Comparison of ENCODE assay signal across 26 cellular contexts in the genomic region with DNA sequence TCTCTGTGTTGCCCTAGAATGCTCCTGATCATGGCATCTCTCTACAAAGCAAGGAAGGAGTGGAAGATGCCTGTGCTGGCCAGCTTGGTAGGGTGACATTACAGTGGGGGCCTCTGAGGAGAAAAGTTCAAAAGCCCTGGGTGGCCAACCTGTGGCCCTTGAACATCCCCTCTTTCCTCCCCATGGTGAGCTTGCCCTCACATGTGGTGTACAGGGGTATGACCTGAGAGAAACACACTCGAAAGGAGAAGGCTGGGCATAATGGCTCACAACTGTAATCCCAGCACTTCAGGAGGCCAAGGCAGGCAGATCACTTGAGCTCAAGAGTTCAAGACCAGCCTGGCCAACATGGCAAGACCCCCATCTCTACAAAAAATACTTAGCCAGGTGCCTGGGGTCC. TPM values are rescaled to one million over a fixed set of nuclear protein-coding genes. Genes with fewer than 3 reads are reported as not detected.
DNase-seq lines count a peak whose midpoint lies in the region; ATAC-seq, FAIRE-seq and TF ChIP-seq lines count a peak whose summit lies in the region.
"Had no signal": no experiment of that assay in that cellular context is flagged by ENCODE, and none has a peak within 500 bp of the region (broad histone marks: within the 10 kb centered on the region; RNA-seq: fewer than 3 reads in every experiment).

No MANE protein-coding gene starts in this region.

- H3K27ac ChIP-seq in HepG2 (ENCODE audit: extremely low read length, insufficient read depth, low read length) (no peak overlapping the region), right lobe of liver (no peak overlapping the region)
- H3K27ac ChIP-seq: A549; BLaER1 treated with 17β-estradiol and CSF1 and Interleukin-3, amounts not matched to agents 10 nM and 100 nM had no signal

- no peak overlapping the region for H3K4me3 Mint-ChIP-seq in mesothelial cell of epicardium
- no peak overlapping the region for H3K4me3 Mint-ChIP-seq in stimulated activated naive B cell treated with anti-CD40 and anti-IgM and Interleukin-4, amounts not matched to agents 10 μg/mL and 1 μg/mL and 100 μg/mL, for 72 hours
- H3K4me3 Mint-ChIP-seq: CD14-positive monocyte; CD4-positive, alpha-beta T cell; CD8-positive, alpha-beta memory T cell; HFFc6 had no signal

- no peak for FAIRE-seq in HepG2 (lab: Jason Lieb, UNC)
- FAIRE-seq: A549, D721Med, GM12878, GM18507, H54 had no signal

- TF ChIP-seq POLR2A in HepG2 (IDR thresholded peaks at IDR 0.05; ENCODE audit: insufficient read depth in 1 of 2, low read depth in 2 of 2, low read length in 2 of 2) = no peak
- no peak for TF ChIP-seq POLR2A in right lobe of liver (IDR thresholded peaks at IDR 0.05)

- H3K4me1 Mint-ChIP-seq in mesothelial cell of epicardium = peaks cover 1% of the 10 kb centered on the region
- no peaks in the 10 kb centered on the region for H3K4me1 Mint-ChIP-seq in stimulated activated naive B cell treated with anti-CD40 and anti-IgM and Interleukin-4, amounts not matched to agents 10 μg/mL and 1 μg/mL and 100 μg/mL, for 72 hours
- H3K4me1 Mint-ChIP-seq: CD8-positive, alpha-beta memory T cell had no signal

- POLR2A ChIA-PET in HepG2 (lab: Yijun Ruan, JAX) = interaction anchor here (1.4 kb wide), 1 partner anchor 37 kb away, joined by 3 read pairs; no protein-coding TSS in a partner anchor

- no TSS peak for BruUV-seq in HepG2 (replicated peaks; lab: Mats Ljungman, UMichigan)

- no peak overlapping the region for H2AFZ ChIP-seq in HepG2 (ENCODE audit: low read length)

- no peaks in the 10 kb centered on the region for H3K36me3 Mint-ChIP-seq in mesothelial cell of epicardium
- H3K36me3 Mint-ChIP-seq in stimulated activated naive B cell treated with anti-CD40 and anti-IgM and Interleukin-4, amounts not matched to agents 10 μg/mL and 1 μg/mL and 100 μg/mL, for 72 hours = no peaks in the 10 kb centered on the region
- H3K36me3 Mint-ChIP-seq: CD14-positive monocyte; CD8-positive, alpha-beta memory T cell had no signal

- no peaks in the 10 kb centered on the region for H3K27me3 ChIP-seq in HepG2 (ENCODE audit: control insufficient read depth in 1 of 2, insufficient read depth in 2 of 2, low read length in 2 of 2)
- no peaks in the 10 kb centered on the region for H3K27me3 ChIP-seq in right lobe of liver
- H3K27me3 ChIP-seq: BE2C; BLaER1 treated with 17β-estradiol and CSF1 and Interleukin-3, amounts not matched to agents 10 nM and 100 nM had no signal

- H3K9me3 ChIP-seq in HepG2 (ENCODE audit: low read length) (no peaks in the 10 kb centered on the region), right lobe of liver (no peaks in the 10 kb centered on the region)
- H3K9me3 ChIP-seq: A549; BE2C; BLaER1 treated with 17β-estradiol and CSF1 and Interleukin-3, amounts not matched to agents 10 nM and 100 nM; HAP-1 had no signal

- CTCF ChIA-PET in HepG2 (lab: Yijun Ruan, JAX; ENCODE audit: low intra/inter-chr PET ratio, low total read pairs) = no interaction called here

- no peaks in the 10 kb centered on the region for H3K36me3 ChIP-seq in HepG2 (replicated peaks in 1 of 2; ENCODE audit: control insufficient read depth in 1 of 2, insufficient read depth in 2 of 2, low read length in 2 of 2)
- H3K36me3 ChIP-seq in right lobe of liver = no peaks in the 10 kb centered on the region
- H3K36me3 ChIP-seq: BE2C; BLaER1 treated with 17β-estradiol and CSF1 and Interleukin-3, amounts not matched to agents 10 nM and 100 nM; HAP-1 had no signal

- no peak for TF ChIP-seq RAD21 in HepG2 (CRISPR knock-in tag; IDR thresholded peaks at IDR 0.05)

- H3K27ac Mint-ChIP-seq in mesothelial cell of epicardium = peak overlapping the region; percentile 50
- H3K27ac Mint-ChIP-seq in stimulated activated naive B cell treated with anti-CD40 and anti-IgM and Interleukin-4, amounts not matched to agents 10 μg/mL and 1 μg/mL and 100 μg/mL, for 72 hours = peak overlapping the region; percentile 42
- H3K27ac Mint-ChIP-seq: CD4-positive, alpha-beta T cell; CD8-positive, alpha-beta memory T cell; HFFc6 had no signal

- H3K4me3 ChIP-seq in HepG2 (replicated peaks in 1 of 3; ENCODE audit: insufficient read depth in 1 of 3, low read depth in 2 of 3, low read length in 3 of 3) = no peak overlapping the region
- H3K4me3 ChIP-seq in right lobe of liver = no peak overlapping the region
- H3K4me3 ChIP-seq: A549; BLaER1 treated with 17β-estradiol and CSF1 and Interleukin-3, amounts not matched to agents 10 nM and 100 nM; GM12878; HAP-1 had no signal

- no peak overlapping the region for H3K9ac ChIP-seq in HepG2 (ENCODE audit: insufficient read depth, low read depth, low read length)
- H3K9ac ChIP-seq: BLaER1 treated with 17β-estradiol and CSF1 and Interleukin-3, amounts not matched to agents 10 nM and 100 nM had no signal

- H3K4me1 ChIP-seq in HepG2 (ENCODE audit: insufficient read depth, low read length) = no peaks in the 10 kb centered on the region
- no peaks in the 10 kb centered on the region for H3K4me1 ChIP-seq in right lobe of liver
- H3K4me1 ChIP-seq: A549; BE2C; BLaER1 treated with 17β-estradiol and CSF1 and Interleukin-3, amounts not matched to agents 10 nM and 100 nM; HAP-1 had no signal

- WGBS in HepG2 (ENCODE audit: low lambda C conversion rate) = 0% methylated on average over 1 of the region's 1 CpG
- 100% methylated on average over 1 of the region's 1 CpG for WGBS in right lobe of liver (ENCODE audit: insufficient coverage, low coverage, low lambda C conversion rate, missing lambda C conversion rate)

- H3K4me2 ChIP-seq in HepG2 (ENCODE audit: low read depth, low read length) = no peak overlapping the region
- H3K4me2 ChIP-seq: A549; BLaER1 treated with 17β-estradiol and CSF1 and Interleukin-3, amounts not matched to agents 10 nM and 100 nM had no signal

- no peaks in the 10 kb centered on the region for H3K9me3 Mint-ChIP-seq in mesothelial cell of epicardium
- H3K9me3 Mint-ChIP-seq in stimulated activated naive B cell treated with anti-CD40 and anti-IgM and Interleukin-4, amounts not matched to agents 10 μg/mL and 1 μg/mL and 100 μg/mL, for 72 hours = no peaks in the 10 kb centered on the region
- H3K9me3 Mint-ChIP-seq: CD4-positive, alpha-beta T cell; CD8-positive, alpha-beta memory T cell; HFFc6 had no signal

- H3K79me2 ChIP-seq in HepG2 (ENCODE audit: insufficient read depth, low read length) = no peaks in the 10 kb centered on the region

- H3K27me3 Mint-ChIP-seq in mesothelial cell of epicardium (ENCODE audit: low read depth) = no peaks in the 10 kb centered on the region
- H3K27me3 Mint-ChIP-seq in stimulated activated naive B cell treated with anti-CD40 and anti-IgM and Interleukin-4, amounts not matched to agents 10 μg/mL and 1 μg/mL and 100 μg/mL, for 72 hours = no peaks in the 10 kb centered on the region
- H3K27me3 Mint-ChIP-seq: CD4-positive, alpha-beta T cell had no signal

- in situ Hi-C loops in HepG2 (cut with HindIII; ENCODE audit: extremely low pct_ligation_motif_present, low pct_unique_long_range_greater_than_20kb) = no loop called here

- TF ChIP-seq CTCF in HepG2 (CRISPR knock-in tag; IDR thresholded peaks at IDR 0.05) (no peak), right lobe of liver (IDR thresholded peaks at IDR 0.05) (no peak), mesothelial cell of epicardium (IDR thresholded peaks at IDR 0.05; ENCODE audit: unreplicated experiment) (no peak)

- H4K20me1 ChIP-seq in HepG2 (ENCODE audit: insufficient read depth, low read length) = no peaks in the 10 kb centered on the region
- H4K20me1 ChIP-seq: BLaER1 treated with 17β-estradiol and CSF1 and Interleukin-3, amounts not matched to agents 10 nM and 100 nM had no signal

- no peak for TF ChIP-seq EP300 in HepG2 (IDR thresholded peaks at IDR 0.05; ENCODE audit: low read depth in 2 of 2, low read length in 2 of 2)
- no peak for TF ChIP-seq EP300 in HepG2 (CRISPR knock-in tag; IDR thresholded peaks at IDR 0.05; ENCODE audit: borderline replicate concordance)

- intact Hi-C loops in HepG2 (cut with micrococcal nuclease; ENCODE audit: unreplicated experiment) = no loop called here
- intact Hi-C loops in right lobe of liver (cut with DNase I) = no loop called here

- ATAC-seq in HepG2 (peak; percentile 54), right lobe of liver (no peak), HG02642 (IDR thresholded peaks at IDR 0.05; ENCODE audit: poor library complexity, unreplicated experiment) (no peak)
- ATAC-seq in stimulated activated naive B cell treated with anti-CD40 and anti-IgM and Interleukin-4, amounts not matched to agents 10 μg/mL and 1 μg/mL and 100 μg/mL, for 72 hours (replicated peaks) = no peak
- ATAC-seq: A549, GM12878 had no signal

- DNase-seq in HepG2 (ENCODE audit: low spot score) = no peak
- no peak for DNase-seq in right lobe of liver
- DNase-seq in mesothelial cell of epicardium (ENCODE audit: low spot score in 2 of 2, unreplicated experiment in 2 of 2) = no peak
- DNase-seq in stimulated activated naive B cell treated with anti-CD40 and anti-IgM and Interleukin-4, amounts not matched to agents 10 μg/mL and 1 μg/mL and 100 μg/mL, for 72 hours = no peak
- no peak for DNase-seq in activated effector memory CD4-positive, alpha-beta T cell treated with anti-CD3 and anti-CD28 coated beads, Interleukin-2, amount 50 U/mL, for 16 hours
- DNase-seq: 8988T; ACHN; AML-193; BE2C; CD4-positive, alpha-beta T cell; CD8-positive, alpha-beta memory T cell; DMS 273 treated with DMSO at 0.1 percent for 48 hours; DMS79; EL; GDM1; GOT3; HFFc6 had no signal

RNA-seq across cellular contexts. Expression of gene SCAF8, which starts 36.6 kb away (rescaled TPM):
- total RNA-seq in HepG2 (2016; rRNA removed; fragmentation: Illumina TruSeq; extraction: Trizol) (40.8 and 47.3 TPM in 2 replicates), right lobe of liver (10 to 100 TPM; 12.7 to 17.2 (median 14.3) TPM), mesothelial cell of epicardium (75.8 to 79.9 TPM (median 76.7 TPM) in 3 replicates)
- 26.0 and 29.0 TPM in 2 replicates for total RNA-seq in HepG2 (2016; cell fraction: cytosol; rRNA removed; fragmentation: Illumina TruSeq; extraction: Trizol; ENCODE audit: low read depth)
- total RNA-seq in HepG2 (2016; cell fraction: insoluble cytoplasmic fraction; rRNA removed; fragmentation: Illumina TruSeq; extraction: Trizol) = 40.5 and 41.2 TPM in 2 replicates
- 28.7 and 35.1 TPM in 2 replicates for total RNA-seq in HepG2 (2016; cell fraction: membrane; rRNA removed; fragmentation: Illumina TruSeq; extraction: Trizol)
- 50.1 and 57.5 TPM in 2 replicates for total RNA-seq in HepG2 (2016; cell fraction: nucleus; rRNA removed; fragmentation: Illumina TruSeq; extraction: Trizol)
- 15.3 and 15.9 TPM in 2 replicates for polyA plus RNA-seq in HepG2 (2011; rRNA removed)
- polyA plus RNA-seq in HepG2 (2011; cell fraction: cytosol; rRNA removed) = 8.6 and 12.5 TPM in 2 replicates
- 18.2 and 21.0 TPM in 2 replicates for polyA plus RNA-seq in HepG2 (2011; cell fraction: nucleus; rRNA removed)
- polyA plus RNA-seq in HepG2 (2012) = 18.5 and 22.9 TPM in 2 replicates
- polyA plus RNA-seq in HepG2 (2016; cell fraction: cytosol; fragmentation: Illumina TruSeq; extraction: Trizol; ENCODE audit: low read depth) = 1.1 and 1.3 TPM in 2 replicates
- polyA plus RNA-seq in HepG2 (2016; cell fraction: insoluble cytoplasmic fraction; fragmentation: Illumina TruSeq; extraction: Trizol; ENCODE audit: low read depth) = 29.6 and 35.5 TPM in 2 replicates
- polyA plus RNA-seq in HepG2 (2016; cell fraction: membrane; fragmentation: Illumina TruSeq; extraction: Trizol; ENCODE audit: low read depth) = 4.5 and 5.1 TPM in 2 replicates
- polyA plus RNA-seq in HepG2 (2016; cell fraction: nucleus; fragmentation: Illumina TruSeq; extraction: Trizol; ENCODE audit: insufficient read depth, low read depth) = 46.1 and 46.5 TPM in 2 replicates
- polyA minus RNA-seq in HepG2 (2011; rRNA and poly(A)+ RNA removed; ENCODE audit: low replicate concordance) = 13.0 and 26.4 TPM in 2 replicates
- 29.2 and 29.5 TPM in 2 replicates for polyA minus RNA-seq in HepG2 (2011; cell fraction: cytosol; rRNA and poly(A)+ RNA removed)
- polyA minus RNA-seq in HepG2 (2011; cell fraction: nucleus; rRNA and poly(A)+ RNA removed) = 91.9 and 92.7 TPM in 2 replicates
